Comparison of ENCODE assay signal across 8 cellular contexts in the genomic region with DNA sequence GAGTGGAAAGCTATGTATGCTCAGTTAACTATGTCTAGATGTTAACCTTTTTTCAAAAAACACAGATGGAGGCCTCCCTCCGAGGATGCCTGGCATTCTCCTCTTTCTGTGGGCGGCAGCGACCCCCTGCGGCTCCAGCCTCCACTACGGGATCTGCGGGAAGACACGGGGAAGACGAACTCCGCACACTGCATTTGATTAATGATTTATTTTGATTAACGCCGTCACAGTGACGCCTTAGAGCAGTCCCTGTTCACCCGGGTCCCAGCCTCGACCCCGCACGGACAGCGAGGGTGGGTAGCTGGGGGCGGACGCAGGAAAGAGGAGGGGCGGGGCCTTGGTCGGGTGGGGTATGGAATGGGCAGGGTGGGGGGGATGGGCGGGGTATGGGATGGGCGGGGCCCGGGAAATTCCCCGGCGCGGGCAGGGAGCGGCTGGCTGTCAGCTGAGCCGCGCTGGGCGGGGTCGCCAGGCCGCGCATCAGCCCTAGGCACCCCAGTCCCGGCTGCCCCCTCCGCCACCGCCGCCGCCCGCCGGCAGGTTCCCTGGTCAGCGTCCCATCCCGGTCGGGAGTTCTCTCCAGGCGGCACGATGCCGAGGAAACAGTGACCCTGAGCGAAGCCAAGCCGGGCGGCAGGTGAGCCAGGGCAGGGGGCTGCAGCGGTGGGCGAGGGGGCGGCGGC. TPM values are rescaled to one million over a fixed set of nuclear protein-coding genes. Genes with fewer than 3 reads are reported as not detected.
DNase-seq lines count a peak whose midpoint lies in the region; ATAC-seq and TF ChIP-seq lines count a peak whose summit lies in the region.

A gene (plus strand): TSS at position 498 of the 683 bp plus-strand sequence. CDS start 8,960 bp downstream, outside the sequence.

- TF ChIP-seq CTCF in BJ (IDR thresholded peaks at IDR 0.05; ENCODE audit: insufficient read depth, low read depth, low read length) (peak; percentile 79), endodermal cell (conservative IDR thresholded peaks at IDR 0.05) (peak; percentile 57)

- peak within 1 kb of the TSS; percentile 89 for H3K27ac Mint-ChIP-seq in activated CD8-positive, alpha-beta memory T cell treated with anti-CD3 and anti-CD28 coated beads, Interleukin-2, amount 10 ng/mL, durations not matched to agents 7 days and 5 days
- peak within 1 kb of the TSS; percentile 92 for H3K27ac Mint-ChIP-seq in endodermal cell

- no peaks in the 10 kb centered on the region for H3K27me3 Mint-ChIP-seq in activated CD8-positive, alpha-beta memory T cell treated with anti-CD3 and anti-CD28 coated beads, Interleukin-2, amount 10 ng/mL, durations not matched to agents 7 days and 5 days
- peaks cover 12% of the 10 kb centered on the region for H3K27me3 Mint-ChIP-seq in endodermal cell (ENCODE audit: insufficient read depth)

- no peaks in the 10 kb centered on the region for H3K9me3 Mint-ChIP-seq in activated CD8-positive, alpha-beta memory T cell treated with anti-CD3 and anti-CD28 coated beads, Interleukin-2, amount 10 ng/mL, durations not matched to agents 7 days and 5 days (ENCODE audit: low read depth)
- no peaks in the 10 kb centered on the region for H3K9me3 Mint-ChIP-seq in endodermal cell

- H3K27ac ChIP-seq in endodermal cell (ENCODE audit: low read depth, low read length), result peak within 1 kb of the TSS; percentile 73

- DNase-seq in BJ (ENCODE audit: low read depth) (no peak), NCI-H748 (lab: John Stamatoyannopoulos, UW; ENCODE audit: unreplicated experiment) (peak; percentile 88), endodermal cell (peak; percentile 95), mesenteric fat pad (ENCODE audit: low spot score) (peak; percentile 93)
- DNase-seq in activated CD8-positive, alpha-beta memory T cell treated with anti-CD3 and anti-CD28 coated beads, Interleukin-2, amount 10 ng/mL, durations not matched to agents 7 days and 5 days, result peak; percentile 87
- DNase-seq in stimulated activated CD8-positive, alpha-beta memory T cell treated with anti-CD3 and anti-CD28 coated beads, Interleukin-15, amount 100 ng/mL, for 4 hours (ENCODE audit: low read depth in 2 of 2), result peak; percentile 46 to 60

- peak; percentile 54 for ATAC-seq in GM19043 (IDR thresholded peaks at IDR 0.05; ENCODE audit: low read depth, unreplicated experiment)
- peak; percentile 62 for ATAC-seq in HG03378 (IDR thresholded peaks at IDR 0.05; ENCODE audit: unreplicated experiment)
- peak; percentile 80 for ATAC-seq in activated CD8-positive, alpha-beta memory T cell treated with anti-CD3 and anti-CD28 coated beads, Interleukin-2, amount 10 ng/mL, durations not matched to agents 7 days and 5 days

- peaks cover 24% of the 10 kb centered on the region for H3K36me3 Mint-ChIP-seq in activated CD8-positive, alpha-beta memory T cell treated with anti-CD3 and anti-CD28 coated beads, Interleukin-2, amount 10 ng/mL, durations not matched to agents 7 days and 5 days
- no peaks in the 10 kb centered on the region for H3K36me3 Mint-ChIP-seq in endodermal cell (ENCODE audit: low read depth)

- POLR2A ChIA-PET in BJ (lab: Charles Lee), result interaction anchor here (0.5 kb wide), 2 partner anchors 8 to 563 kb away, joined by 3 read pairs; no protein-coding TSS in a partner anchor

- H3K27me3 ChIP-seq in BJ (ENCODE audit: control insufficient read depth, insufficient read depth, low read length) (no peaks in the 10 kb centered on the region), endodermal cell (ENCODE audit: control insufficient read depth, insufficient read depth, low read length, poor library complexity, severe bottlenecking) (no peaks in the 10 kb centered on the region)

- H3K9me3 ChIP-seq in endodermal cell (ENCODE audit: control insufficient read depth, low read length), result no peaks in the 10 kb centered on the region

- H3K4me3 ChIP-seq in BJ (ENCODE audit: low read depth, low read length) (peak within 1 kb of the TSS; percentile 95), endodermal cell (ENCODE audit: low read length) (peak within 1 kb of the TSS; percentile 97)

- CTCF ChIA-PET in BJ (lab: Yijun Ruan, JAX), result interaction anchor here (0.6 to 3.9 kb wide), 25 partner anchors 8 to 1841 kb away, joined by 3 to 17 read pairs (median 4); no protein-coding TSS in a partner anchor
- CTCF ChIA-PET in activated CD8-positive, alpha-beta memory T cell treated with anti-CD3 and anti-CD28 coated beads, Interleukin-2, amount 10 ng/mL, durations not matched to agents 7 days and 5 days (lab: Charles Lee), result interaction anchor here (0.8 to 2.3 kb wide), 11 partner anchors 8 to 388 kb away, joined by 3 to 14 read pairs (median 6); a partner anchor contains a TSS

- H3K36me3 ChIP-seq in BJ (ENCODE audit: control insufficient read depth, insufficient read depth, low read length) (no peaks in the 10 kb centered on the region; the same call in 1 of the 2 replicates), endodermal cell (ENCODE audit: control insufficient read depth, insufficient read depth, low read length) (no peaks in the 10 kb centered on the region)

- WGBS in endodermal cell (ENCODE audit: insufficient coverage in 1 of 2, insufficient read length in 1 of 2), 2 experiments, result 0% methylated on average over 1 to 50 of the region's 54 CpGs

- H3K4me1 ChIP-seq in endodermal cell (ENCODE audit: control insufficient read depth, insufficient read depth, low read length), result no peaks in the 10 kb centered on the region

- H3K4me1 Mint-ChIP-seq in activated CD8-positive, alpha-beta memory T cell treated with anti-CD3 and anti-CD28 coated beads, Interleukin-2, amount 10 ng/mL, durations not matched to agents 7 days and 5 days, result peaks cover 41% of the 10 kb centered on the region
- H3K4me1 Mint-ChIP-seq in endodermal cell, result peaks cover 8% of the 10 kb centered on the region

- peak within 1 kb of the TSS; percentile 62 for H3K9ac ChIP-seq in endodermal cell (ENCODE audit: extremely low read depth, low read length, poor library complexity, severe bottlenecking)

- peak within 1 kb of the TSS; percentile 92 for H3K4me3 Mint-ChIP-seq in activated CD8-positive, alpha-beta memory T cell treated with anti-CD3 and anti-CD28 coated beads, Interleukin-2, amount 10 ng/mL, durations not matched to agents 7 days and 5 days
- H3K4me3 Mint-ChIP-seq in endodermal cell, result peak within 1 kb of the TSS; percentile 76

RNA-seq across cellular contexts. Expression of the gene that starts here (rescaled TPM):
- 58.0 and 59.1 TPM in 2 replicates for polyA plus RNA-seq in BJ (2011; rRNA removed)
- polyA minus RNA-seq in BJ (2011; rRNA and poly(A)+ RNA removed), result 51.9 and 58.0 TPM in 2 replicates
- total RNA-seq in activated CD8-positive, alpha-beta memory T cell treated with anti-CD3 and anti-CD28 coated beads, Interleukin-2, amount 10 ng/mL, durations not matched to agents 7 days and 5 days, result 100 to 1,000 TPM; 111 to 112 TPM
- total RNA-seq in endodermal cell (10 to 100 TPM; 22.7 to 23.3 TPM), mesenteric fat pad (116 TPM)
- 19.6 TPM for polyA plus RNA-seq in endodermal cell (2013, experiment 1 of 2)
- 15.3 TPM for polyA plus RNA-seq in endodermal cell (2013, experiment 2 of 2)
